ENCODE assay signal across 16 cellular contexts in genomic region chr13:100954430-100955361, GRCh38.
DNase-seq lines count a peak whose midpoint lies in the region; ATAC-seq, FAIRE-seq and TF ChIP-seq lines count a peak whose summit lies in the region.
"Had no signal": no experiment of that assay in that cellular context is flagged by ENCODE, and none has a peak within 500 bp of the region (broad histone marks: within the 10 kb centered on the region; RNA-seq: fewer than 3 reads in every experiment).

No MANE protein-coding gene starts in this region.

- no peak for TF ChIP-seq RAD21 in H1 (IDR thresholded peaks at IDR 0.05 in 1 of 2, conservative IDR thresholded peaks at IDR 0.05 in 1 of 2; ENCODE audit: low read depth in 2 of 2, low read length in 2 of 2)

- 95% methylated on average over 9 of the region's 9 CpGs; no CpG with 5 or more reads in 1 of the 2 experiments for WGBS in H1 (ENCODE audit: extremely low coverage in 1 of 2, insufficient coverage in 1 of 2, insufficient read length in 1 of 2, insufficient replicate concordance in 2 of 2, low coverage in 1 of 2, low lambda C conversion rate in 2 of 2, missing lambda C conversion rate in 1 of 2), 2 experiments

- no peak for TF ChIP-seq CTCF in H1 (IDR thresholded peaks at IDR 0.05; ENCODE audit: control extremely low read depth in 1 of 3, insufficient read depth in 1 of 3, low read depth in 1 of 3, low read length in 3 of 3)
- no peak for TF ChIP-seq CTCF in BE2C (IDR thresholded peaks at IDR 0.05; ENCODE audit: low read depth, low read length)

- H2BK5ac ChIP-seq in H1 (ENCODE audit: low read depth, low read length), result no peak overlapping the region

- H3K18ac ChIP-seq in H1 (ENCODE audit: extremely low read depth, low read length), result no peak overlapping the region

- H4K8ac ChIP-seq in H1 (ENCODE audit: extremely low read depth, insufficient read depth, low read length), result no peak overlapping the region

- H4K20me1 ChIP-seq in H1 (replicated peaks in 1 of 2; ENCODE audit: control insufficient read depth in 1 of 2, insufficient read depth in 2 of 2, low read length in 2 of 2), result no peaks in the 10 kb centered on the region

- H3K23ac ChIP-seq in H1 (ENCODE audit: insufficient read length), result no peak overlapping the region

- no peak overlapping the region for H3K4ac ChIP-seq in H1 (replicated peaks; ENCODE audit: insufficient read length, low read depth, low read length)

- H3K4me3 ChIP-seq in H1 (ENCODE audit: extremely low read depth in 1 of 4, insufficient read depth in 2 of 4, low read depth in 3 of 4, low read length in 4 of 4), result no peak overlapping the region
- H3K4me3 ChIP-seq in H7 (ENCODE audit: insufficient read depth, low read depth, low read length), result no peak overlapping the region
- H3K4me3 ChIP-seq in BE2C (ENCODE audit: low read depth, low read length), result no peak overlapping the region

- H3K4me1 ChIP-seq in H1 (replicated peaks in 1 of 4; ENCODE audit: control insufficient read depth in 3 of 4, insufficient read depth in 4 of 4, low read length in 3 of 4), result no peaks in the 10 kb centered on the region
- H3K4me1 ChIP-seq in BE2C, result no peaks in the 10 kb centered on the region

- no peak for TF ChIP-seq POLR2A in H1 (IDR thresholded peaks at IDR 0.05; ENCODE audit: control extremely low read depth in 1 of 2, low read depth in 2 of 2, low read length in 2 of 2)

- no peak overlapping the region for H2BK15ac ChIP-seq in H1 (ENCODE audit: low read length)

- no peak overlapping the region for H4K5ac ChIP-seq in H1 (ENCODE audit: insufficient read length, low read depth, low read length)

- no peak overlapping the region for H2BK12ac ChIP-seq in H1 (ENCODE audit: low read depth, low read length)

- ATAC-seq in GM18870 (IDR thresholded peaks at IDR 0.05; ENCODE audit: unreplicated experiment) (no peak), GM18517 (IDR thresholded peaks at IDR 0.05; ENCODE audit: unreplicated experiment) (no peak)
- ATAC-seq: activated T-cell treated with anti-CD3 and anti-CD28 coated beads, Interleukin-2, amount 50 U/mL, for 4 hours; HCT116; sciatic nerve had no signal

- H4K91ac ChIP-seq in H1 (replicated peaks; ENCODE audit: insufficient read length, low read length), result no peak overlapping the region

- no peak overlapping the region for H3K56ac ChIP-seq in H1 (replicated peaks; ENCODE audit: insufficient read length, low read depth, low read length)

- DNase-seq in DMS79 treated with DMSO at 0.1 percent for 48 hours (lab: John Stamatoyannopoulos, UW) (peak; percentile 72), NCI-H1105 treated with DMSO at 0.1 percent for 48 hours (lab: John Stamatoyannopoulos, UW) (peak; percentile 56), NCI-H446 (lab: John Stamatoyannopoulos, UW) (peak; percentile 88 to 93), H1 (ENCODE audit: low read depth in 1 of 2, low spot score in 2 of 2) (no peak), H7 (no peak), BE2C (no peak)
- DNase-seq: activated CD4-positive, alpha-beta memory T cell treated with anti-CD3 and anti-CD28 coated beads, Interleukin-2, amount 10 ng/mL, durations not matched to agents 7 days and 5 days; activated naive CD8-positive, alpha-beta T cell treated with anti-CD3 and anti-CD28 coated beads, Interleukin-2, amount 10 ng/mL, durations not matched to agents 7 days and 5 days; activated T-cell treated with anti-CD3 and anti-CD28 coated beads, Interleukin-2, amount 50 U/mL, for 4 hours; hippocampal formation; stimulated activated CD4-positive, alpha-beta T cell treated with anti-CD3 and anti-CD28 coated beads, Interleukin-1b, Interleukin-23, amount 100 ng/mL, for 48 hours; WERI-Rb-1 had no signal

- no peak overlapping the region for H2BK20ac ChIP-seq in H1 (ENCODE audit: low read length)

- no peak overlapping the region for H3K4me2 ChIP-seq in H1 (ENCODE audit: insufficient read depth in 1 of 2, low read depth in 2 of 2, low read length in 2 of 2)

- H3K27ac ChIP-seq in H1 (ENCODE audit: low read depth, low read length), result no peak overlapping the region
- H3K27ac ChIP-seq: WERI-Rb-1 had no signal

- no peak for TF ChIP-seq EP300 in H1 (IDR thresholded peaks at IDR 0.05; ENCODE audit: borderline replicate concordance in 1 of 2, low read depth in 2 of 2, low read length in 2 of 2)

- H3K9me3 ChIP-seq in H1 (ENCODE audit: insufficient read depth in 2 of 2, low read depth in 1 of 2, low read length in 1 of 2) (no peaks in the 10 kb centered on the region), BE2C (no peaks in the 10 kb centered on the region)

- POLR2A ChIA-PET in H1 (lab: Charles Lee; ENCODE audit: partially characterized antibody), result no interaction called here

- H2BK120ac ChIP-seq in H1 (replicated peaks; ENCODE audit: low read depth, low read length), result no peak overlapping the region

- no peaks in the 10 kb centered on the region for H3K36me3 ChIP-seq in H1 (ENCODE audit: control insufficient read depth in 2 of 4, insufficient read depth in 4 of 4, low read length in 3 of 4)
- H3K36me3 ChIP-seq in H7 (replicated peaks; ENCODE audit: control insufficient read depth, insufficient read depth, low read length), result no peaks in the 10 kb centered on the region
- no peaks in the 10 kb centered on the region for H3K36me3 ChIP-seq in BE2C
- H3K36me3 ChIP-seq: WERI-Rb-1 had no signal

- H3K9ac ChIP-seq in H1 (replicated peaks in 1 of 4; ENCODE audit: extremely low read depth in 1 of 4, low read depth in 3 of 4, low read length in 3 of 4), result no peak overlapping the region

- CTCF ChIA-PET in H1 (lab: Charles Lee; ENCODE audit: partially characterized antibody), result interaction anchor here (0.9 kb wide), 1 partner anchor 13 kb away, joined by 3 read pairs; no protein-coding TSS in a partner anchor

- no peaks in the 10 kb centered on the region for H3K79me1 ChIP-seq in H1 (ENCODE audit: low read depth, low read length)

- H3K14ac ChIP-seq in H1 (ENCODE audit: insufficient read length), result no peak overlapping the region

- FAIRE-seq in H1 (lab: Jason Lieb, UNC), result no peak

- H3K79me2 ChIP-seq in H1 (ENCODE audit: control insufficient read depth in 1 of 2, insufficient read depth in 2 of 2, low read length in 2 of 2), result no peaks in the 10 kb centered on the region

- no peak overlapping the region for H2AFZ ChIP-seq in H1 (ENCODE audit: low read length)

- H3K23me2 ChIP-seq in H1 (ENCODE audit: low read depth, low read length), result no peaks in the 10 kb centered on the region

- H3K27me3 ChIP-seq in H1 (replicated peaks in 1 of 4; ENCODE audit: control insufficient read depth in 3 of 4, extremely low read depth in 1 of 4, insufficient read depth in 3 of 4, low read length in 3 of 4) (no peaks in the 10 kb centered on the region), H7 (ENCODE audit: control insufficient read depth, insufficient read depth, low read length) (no peaks in the 10 kb centered on the region), BE2C (no peaks in the 10 kb centered on the region)

- no peak overlapping the region for H2AK5ac ChIP-seq in H1 (ENCODE audit: low read depth, low read length)

TF ChIP-seq in H1, 55 proteins besides CTCF, POLR2A, EP300 and RAD21:
- no peak for TF ChIP-seq ASH2L (IDR thresholded peaks at IDR 0.05; ENCODE audit: low read length)
- TF ChIP-seq CEBPB (IDR thresholded peaks at IDR 0.05; ENCODE audit: low read depth, low read length), result peak; percentile 25; the same call in 1 of the 2 replicates

Comparison
In these comparisons a context has a peak if more than half of its experiments do, and no peak if none do; other contexts are left out.
1. DNase-seq: peak in DMS79 treated with DMSO at 0.1 percent for 48 hours (single experiment), NCI-H1105 treated with DMSO at 0.1 percent for 48 hours (single experiment) and NCI-H446 (2 of 2); none in H1 (0 of 2), H7 (single experiment) and BE2C (single experiment).